Comparison of ENCODE assay signal across 18 cellular contexts in the genomic region with DNA sequence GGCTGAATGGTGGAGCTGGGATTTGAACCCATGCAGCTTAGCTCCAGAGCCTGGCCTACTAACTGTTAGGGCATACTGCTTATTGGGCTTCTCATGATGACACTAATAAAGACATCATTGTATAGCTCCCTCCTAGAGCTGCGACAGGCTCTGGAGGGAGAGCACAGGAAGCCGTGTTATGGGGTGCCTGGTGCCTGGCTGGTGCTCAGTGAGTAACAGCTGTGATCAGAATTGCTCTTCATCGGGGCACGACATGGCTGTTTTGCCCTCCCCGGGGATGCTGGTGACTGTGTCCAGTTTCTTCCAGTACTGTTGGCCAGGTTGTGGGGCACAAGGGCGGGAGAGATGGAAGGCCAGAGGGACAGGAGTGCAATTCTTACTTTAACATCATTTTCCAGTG. TPM values are rescaled to one million over a fixed set of nuclear protein-coding genes. Genes with fewer than 3 reads are reported as not detected.
DNase-seq lines count a peak whose midpoint lies in the region; ATAC-seq and TF ChIP-seq lines count a peak whose summit lies in the region.
"Had no signal": no experiment of that assay in that cellular context is flagged by ENCODE, and none has a peak within 500 bp of the region (broad histone marks: within the 10 kb centered on the region; RNA-seq: fewer than 3 reads in every experiment).

No MANE protein-coding gene starts in this region.

- H3K27ac Mint-ChIP-seq in activated naive CD8-positive, alpha-beta T cell, result no peak overlapping the region
- no peak overlapping the region for H3K27ac Mint-ChIP-seq in activated naive CD8-positive, alpha-beta T cell treated with anti-CD3 and anti-CD28 coated beads, Interleukin-2, amount 50 U/mL, for 24 hours
- H3K27ac Mint-ChIP-seq in activated CD8-positive, alpha-beta T cell treated with anti-CD3 and anti-CD28 coated beads, Interleukin-2, amount 10 ng/mL, durations not matched to agents 7 days and 5 days, result no peak overlapping the region
- no peak overlapping the region for H3K27ac Mint-ChIP-seq in naive B cell
- no peak overlapping the region for H3K27ac Mint-ChIP-seq in type B pancreatic cell

- DNase-seq in activated naive CD8-positive, alpha-beta T cell treated with anti-CD3 and anti-CD28 coated beads, Interleukin-2, amount 50 U/mL, for 24 hours, result no peak
- no peak for DNase-seq in activated CD8-positive, alpha-beta T cell treated with anti-CD3 and anti-CD28 coated beads, Interleukin-2, amount 10 ng/mL, durations not matched to agents 7 days and 5 days
- DNase-seq in naive B cell (no peak), type B pancreatic cell (ENCODE audit: extremely low spot score, unreplicated experiment) (no peak), left lobe of liver (ENCODE audit: low spot score) (no peak), mucosa of descending colon (no peak), NCI-H524 (lab: John Stamatoyannopoulos, UW) (no peak)
- DNase-seq: activated CD4-positive, alpha-beta T cell treated with anti-CD3 and anti-CD28 coated beads, Interleukin-2, amount 50 U/mL, for 1 hour; amniotic stem cell; central memory CD4-positive, alpha-beta T cell; EL; mesenchymal stem cell; NCI-H1417; NCI-H510A treated with DMSO at 0.1 percent for 48 hours; RPMI8226 had no signal

- intact Hi-C loops in mucosa of descending colon (cut with DNase I, micrococcal nuclease), result no loop called here

- peaks cover 12% of the 10 kb centered on the region for H3K4me1 Mint-ChIP-seq in activated naive CD8-positive, alpha-beta T cell (ENCODE audit: low read depth)
- H3K4me1 Mint-ChIP-seq in activated naive CD8-positive, alpha-beta T cell treated with anti-CD3 and anti-CD28 coated beads, Interleukin-2, amount 50 U/mL, for 24 hours, result peaks cover 6% of the 10 kb centered on the region
- peaks cover 19% of the 10 kb centered on the region for H3K4me1 Mint-ChIP-seq in activated CD8-positive, alpha-beta T cell treated with anti-CD3 and anti-CD28 coated beads, Interleukin-2, amount 10 ng/mL, durations not matched to agents 7 days and 5 days (ENCODE audit: low read depth)
- H3K4me1 Mint-ChIP-seq in naive B cell, result peaks cover 16 to 19% (median 18%) of the 10 kb centered on the region in 3 donors
- peaks cover 5% of the 10 kb centered on the region for H3K4me1 Mint-ChIP-seq in type B pancreatic cell (ENCODE audit: unreplicated experiment)

- CTCF ChIA-PET in activated CD8-positive, alpha-beta T cell treated with anti-CD3 and anti-CD28 coated beads, Interleukin-2, amount 10 ng/mL, durations not matched to agents 7 days and 5 days (lab: Charles Lee), result interaction anchor here (0.6 to 1.6 kb wide), 5 partner anchors 10 to 388 kb away, joined by 3 to 8 read pairs (median 3); no protein-coding TSS in a partner anchor

- H3K4me1 ChIP-seq in mucosa of descending colon (ENCODE audit: low read depth), result peaks cover 4% of the 10 kb centered on the region

- no peaks in the 10 kb centered on the region for H3K36me3 ChIP-seq in mucosa of descending colon (ENCODE audit: low read depth)
- H3K36me3 ChIP-seq: thoracic aorta had no signal

- no peaks in the 10 kb centered on the region for H3K9me3 ChIP-seq in mucosa of descending colon
- H3K9me3 ChIP-seq: esophagus muscularis mucosa, thoracic aorta had no signal

- H3K27me3 Mint-ChIP-seq in activated naive CD8-positive, alpha-beta T cell, result peaks cover 20% of the 10 kb centered on the region
- peaks cover 29% of the 10 kb centered on the region for H3K27me3 Mint-ChIP-seq in activated naive CD8-positive, alpha-beta T cell treated with anti-CD3 and anti-CD28 coated beads, Interleukin-2, amount 50 U/mL, for 24 hours
- H3K27me3 Mint-ChIP-seq in activated CD8-positive, alpha-beta T cell treated with anti-CD3 and anti-CD28 coated beads, Interleukin-2, amount 10 ng/mL, durations not matched to agents 7 days and 5 days (ENCODE audit: low read depth), result peaks cover 13% of the 10 kb centered on the region
- H3K27me3 Mint-ChIP-seq in naive B cell (peaks cover 18 to 74% (median 67%) of the 10 kb centered on the region in 3 donors), type B pancreatic cell (peaks cover 66% of the 10 kb centered on the region)

- H3K9me3 Mint-ChIP-seq in activated naive CD8-positive, alpha-beta T cell (ENCODE audit: low read depth), result no peaks in the 10 kb centered on the region
- H3K9me3 Mint-ChIP-seq in activated naive CD8-positive, alpha-beta T cell treated with anti-CD3 and anti-CD28 coated beads, Interleukin-2, amount 50 U/mL, for 24 hours, result peaks cover 3% of the 10 kb centered on the region
- H3K9me3 Mint-ChIP-seq in activated CD8-positive, alpha-beta T cell treated with anti-CD3 and anti-CD28 coated beads, Interleukin-2, amount 10 ng/mL, durations not matched to agents 7 days and 5 days (ENCODE audit: insufficient read depth), result no peaks in the 10 kb centered on the region
- H3K9me3 Mint-ChIP-seq in naive B cell (peaks cover 0 to 11% (median 6%) of the 10 kb centered on the region in 7 donors), type B pancreatic cell (no peaks in the 10 kb centered on the region)

- ATAC-seq in activated naive CD8-positive, alpha-beta T cell treated with anti-CD3 and anti-CD28 coated beads, Interleukin-2, amount 50 U/mL, for 24 hours, result no peak
- ATAC-seq in activated CD8-positive, alpha-beta T cell treated with anti-CD3 and anti-CD28 coated beads, Interleukin-2, amount 10 ng/mL, durations not matched to agents 7 days and 5 days, result no peak
- ATAC-seq in naive B cell (ENCODE audit: low read depth in 2 of 2) (no peak), left lobe of liver (no peak), mucosa of descending colon (no peak)

- H3K36me3 Mint-ChIP-seq in activated naive CD8-positive, alpha-beta T cell, result no peaks in the 10 kb centered on the region
- H3K36me3 Mint-ChIP-seq in activated naive CD8-positive, alpha-beta T cell treated with anti-CD3 and anti-CD28 coated beads, Interleukin-2, amount 50 U/mL, for 24 hours (ENCODE audit: low read depth), result no peaks in the 10 kb centered on the region
- H3K36me3 Mint-ChIP-seq in activated CD8-positive, alpha-beta T cell treated with anti-CD3 and anti-CD28 coated beads, Interleukin-2, amount 10 ng/mL, durations not matched to agents 7 days and 5 days (ENCODE audit: low read depth), result peaks cover 4% of the 10 kb centered on the region
- H3K36me3 Mint-ChIP-seq in naive B cell, result peaks cover 0 to 7% of the 10 kb centered on the region in 2 donors
- H3K36me3 Mint-ChIP-seq in type B pancreatic cell, result no peaks in the 10 kb centered on the region

- POLR2A ChIA-PET in activated CD8-positive, alpha-beta T cell treated with anti-CD3 and anti-CD28 coated beads, Interleukin-2, amount 10 ng/mL, durations not matched to agents 7 days and 5 days (lab: Charles Lee), result no interaction called here

- no peak overlapping the region for H3K4me3 ChIP-seq in mucosa of descending colon
- H3K4me3 ChIP-seq: esophagus muscularis mucosa, thoracic aorta had no signal

- H3K4me3 Mint-ChIP-seq in activated naive CD8-positive, alpha-beta T cell, result peak overlapping the region; percentile 67
- no peak overlapping the region for H3K4me3 Mint-ChIP-seq in activated naive CD8-positive, alpha-beta T cell treated with anti-CD3 and anti-CD28 coated beads, Interleukin-2, amount 50 U/mL, for 24 hours
- peak overlapping the region; percentile 26 for H3K4me3 Mint-ChIP-seq in activated CD8-positive, alpha-beta T cell treated with anti-CD3 and anti-CD28 coated beads, Interleukin-2, amount 10 ng/mL, durations not matched to agents 7 days and 5 days
- H3K4me3 Mint-ChIP-seq in naive B cell (peak overlapping the region in 6 of 8 donors; percentile 33 to 81 (median 59)), type B pancreatic cell (peak overlapping the region; percentile 74)

- TF ChIP-seq CTCF in type B pancreatic cell (conservative IDR thresholded peaks at IDR 0.05) (no peak), mucosa of descending colon (IDR thresholded peaks at IDR 0.05) (no peak)

RNA-seq across cellular contexts. Expression of gene LYPD5, which starts 5.1 kb away (rescaled TPM):
- 1 to 10 TPM in 1 of 2 experiments, under 1 TPM in 1; 0.70 to 1.1 TPM for total RNA-seq in activated CD8-positive, alpha-beta T cell treated with anti-CD3 and anti-CD28 coated beads, Interleukin-2, amount 10 ng/mL, durations not matched to agents 7 days and 5 days
- polyA plus RNA-seq in naive B cell (ENCODE audit: low read depth in 6 of 6), result under 1 TPM in 2 of 6 donors, not detected in 4; 0.28 to 0.65 TPM
- total RNA-seq in type B pancreatic cell (ENCODE audit: low replicate concordance) (0.85 and 3.9 TPM in 2 replicates), left lobe of liver (not detected), mucosa of descending colon (1 to 10 TPM in 2 of 3 donors, under 1 TPM in 1; 0.61 to 4.8 (median 3.9) TPM)

RNA-seq across cellular contexts. Expression of gene KCNN4, which starts 16.3 kb away (rescaled TPM):
- total RNA-seq in activated CD8-positive, alpha-beta T cell treated with anti-CD3 and anti-CD28 coated beads, Interleukin-2, amount 10 ng/mL, durations not matched to agents 7 days and 5 days, result 10 to 100 TPM; 28.8 to 31.9 TPM
- polyA plus RNA-seq in naive B cell (ENCODE audit: low read depth in 6 of 6), result 10 to 100 TPM in 4 of 6 donors, 1 to 10 TPM in 2; 9.7 to 17.2 (median 10.3) TPM
- 1.6 and 7.7 TPM in 2 replicates for total RNA-seq in type B pancreatic cell (ENCODE audit: low replicate concordance)
- total RNA-seq in left lobe of liver, result 0.43 TPM
- total RNA-seq in mucosa of descending colon, result 10 to 100 TPM; 14.9 to 36.2 (median 36.1) TPM

RNA-seq across cellular contexts. Expression of gene ZNF283, which starts 30.0 kb away (rescaled TPM):
- total RNA-seq in activated CD8-positive, alpha-beta T cell treated with anti-CD3 and anti-CD28 coated beads, Interleukin-2, amount 10 ng/mL, durations not matched to agents 7 days and 5 days, result 1 to 10 TPM; 4.9 to 6.9 TPM
- polyA plus RNA-seq in naive B cell (ENCODE audit: low read depth in 6 of 6), result 1 to 10 TPM in 5 of 6 donors, not detected in 1; 2.0 to 6.4 (median 5.5) TPM
- 13.1 and 18.2 TPM in 2 replicates for total RNA-seq in type B pancreatic cell (ENCODE audit: low replicate concordance)
- total RNA-seq in left lobe of liver, result 2.6 TPM
- 10 to 100 TPM in 2 of 3 donors, 1 to 10 TPM in 1; 7.6 to 21.8 (median 14.1) TPM for total RNA-seq in mucosa of descending colon

RNA-seq across cellular contexts. Expression of gene SMG9, which starts 42.4 kb away (rescaled TPM):
- total RNA-seq in activated CD8-positive, alpha-beta T cell treated with anti-CD3 and anti-CD28 coated beads, Interleukin-2, amount 10 ng/mL, durations not matched to agents 7 days and 5 days, result 10 to 100 TPM; 60.0 to 65.1 TPM
- 10 to 100 TPM in 2 of 6 donors, 1 to 10 TPM in 4; 2.7 to 13.0 (median 8.2) TPM for polyA plus RNA-seq in naive B cell (ENCODE audit: low read depth in 6 of 6)
- total RNA-seq in type B pancreatic cell (ENCODE audit: low replicate concordance), result 44.5 and 64.9 TPM in 2 replicates
- 13.2 TPM for total RNA-seq in left lobe of liver
- 10 to 100 TPM; 32.2 to 41.4 (median 34.7) TPM for total RNA-seq in mucosa of descending colon
